ENCODE assay signal across 10 cellular contexts in genomic region chr1:33111965-33112364, GRCh38. TPM values are rescaled to one million over a fixed set of nuclear protein-coding genes. Genes with fewer than 3 reads are reported as not detected.
DNase-seq lines count a peak whose midpoint lies in the region; ATAC-seq and TF ChIP-seq lines count a peak whose summit lies in the region.
"Had no signal": no experiment of that assay in that cellular context is flagged by ENCODE, and none has a peak within 500 bp of the region (broad histone marks: within the 10 kb centered on the region; RNA-seq: fewer than 3 reads in every experiment).

No MANE protein-coding gene starts in this region.

- CTCF ChIA-PET in Caco-2 (lab: Charles Lee): no interaction called here

- H3K27ac ChIP-seq in 22Rv1: no peak overlapping the region
- H3K27ac ChIP-seq in OCI-LY3 (ENCODE audit: low read length): no peak overlapping the region
- H3K27ac ChIP-seq in endodermal cell (ENCODE audit: low read depth, low read length): no peak overlapping the region
- H3K27ac ChIP-seq: left lung had no signal

- H3K36me3 ChIP-seq in OCI-LY3 (replicated peaks; ENCODE audit: low read depth, low read length) (no peaks in the 10 kb centered on the region), endodermal cell (ENCODE audit: control insufficient read depth, insufficient read depth, low read length) (no peaks in the 10 kb centered on the region), Caco-2 (ENCODE audit: control insufficient read depth, insufficient read depth, low read length) (no peaks in the 10 kb centered on the region)
- H3K36me3 ChIP-seq: left lung had no signal

- no peaks in the 10 kb centered on the region for H4K20me1 ChIP-seq in OCI-LY3 (ENCODE audit: insufficient read depth, low read length)

- H3K4me3 ChIP-seq in GM12865 (ENCODE audit: low read depth, low read length): no peak overlapping the region
- no peak overlapping the region for H3K4me3 ChIP-seq in OCI-LY3 (ENCODE audit: low read length)
- H3K4me3 ChIP-seq in endodermal cell (ENCODE audit: low read length): no peak overlapping the region
- H3K4me3 ChIP-seq in Caco-2 (ENCODE audit: low read depth, low read length): no peak overlapping the region
- H3K4me3 ChIP-seq: left lung had no signal

- DNase-seq in GM12865 (ENCODE audit: low read depth) (peak; percentile 28), endodermal cell (peak; percentile 11), AG20443 (ENCODE audit: low spot score) (no peak), NCI-H187 treated with DMSO at 0.1 percent for 48 hours (lab: John Stamatoyannopoulos, UW) (no peak), Caco-2 (no peak)
- DNase-seq: left lung; stimulated activated CD4-positive, alpha-beta T cell treated with anti-CD3 and anti-CD28 coated beads, Interleukin-4, amount 100 ng/mL, for 4 hours had no signal

- H3K36me3 Mint-ChIP-seq in endodermal cell (ENCODE audit: low read depth) (no peaks in the 10 kb centered on the region), Caco-2 (ENCODE audit: insufficient read depth, unreplicated experiment) (no peaks in the 10 kb centered on the region)

- H3K9ac ChIP-seq in OCI-LY3 (ENCODE audit: low read length) (no peak overlapping the region), endodermal cell (ENCODE audit: extremely low read depth, low read length, poor library complexity, severe bottlenecking) (no peak overlapping the region)

- H3K27me3 Mint-ChIP-seq in endodermal cell (ENCODE audit: insufficient read depth): peaks cover 27% of the 10 kb centered on the region
- peaks cover 9% of the 10 kb centered on the region for H3K27me3 Mint-ChIP-seq in Caco-2 (ENCODE audit: insufficient read depth, unreplicated experiment)

- POLR2A ChIA-PET in Caco-2 (lab: Charles Lee): no interaction called here

- no peaks in the 10 kb centered on the region for H3K9me3 ChIP-seq in OCI-LY3 (ENCODE audit: insufficient read depth, low read length)
- peaks cover 13% of the 10 kb centered on the region for H3K9me3 ChIP-seq in endodermal cell (ENCODE audit: control insufficient read depth, low read length)
- no peaks in the 10 kb centered on the region for H3K9me3 ChIP-seq in Caco-2

- H3K4me1 ChIP-seq in OCI-LY3 (ENCODE audit: low read length) (no peaks in the 10 kb centered on the region), endodermal cell (ENCODE audit: control insufficient read depth, insufficient read depth, low read length) (no peaks in the 10 kb centered on the region), Caco-2 (no peaks in the 10 kb centered on the region)
- H3K4me1 ChIP-seq: left lung had no signal

- WGBS in endodermal cell (ENCODE audit: insufficient coverage in 1 of 2, insufficient read length in 1 of 2), 2 experiments: 75% methylated on average over 2 of the region's 3 CpGs; no CpG with 5 or more reads in 1 of the 2 experiments

- H3K4me2 ChIP-seq in OCI-LY3 (ENCODE audit: low read length): no peak overlapping the region

- H2AFZ ChIP-seq in OCI-LY3 (ENCODE audit: low read depth, low read length): no peak overlapping the region

- H3K4me1 Mint-ChIP-seq in endodermal cell (no peaks in the 10 kb centered on the region), Caco-2 (ENCODE audit: low read depth, unreplicated experiment) (no peaks in the 10 kb centered on the region)

- H3K9me3 Mint-ChIP-seq in endodermal cell (peaks cover 11% of the 10 kb centered on the region), Caco-2 (ENCODE audit: unreplicated experiment) (peaks cover 12% of the 10 kb centered on the region)

- H3K27me3 ChIP-seq in OCI-LY3 (ENCODE audit: low read depth, low read length): no peaks in the 10 kb centered on the region
- H3K27me3 ChIP-seq in endodermal cell (ENCODE audit: control insufficient read depth, insufficient read depth, low read length, poor library complexity, severe bottlenecking): no peaks in the 10 kb centered on the region
- no peaks in the 10 kb centered on the region for H3K27me3 ChIP-seq in Caco-2 (replicated peaks; ENCODE audit: control insufficient read depth, insufficient read depth, low read length)
- H3K27me3 ChIP-seq: left lung had no signal

- intact Hi-C loops in Caco-2 (cut with micrococcal nuclease; ENCODE audit: unreplicated experiment): no loop called here

- H3K4me3 Mint-ChIP-seq in endodermal cell (no peak overlapping the region), Caco-2 (ENCODE audit: unreplicated experiment) (no peak overlapping the region)

- peak; percentile 52 for TF ChIP-seq CTCF in 22Rv1 (IDR thresholded peaks at IDR 0.05)
- TF ChIP-seq CTCF in GM12865 (IDR thresholded peaks at IDR 0.05; ENCODE audit: insufficient read depth, low read depth, low read length, missing control alignments): peak; percentile 17
- TF ChIP-seq CTCF in OCI-LY3 (IDR thresholded peaks at IDR 0.05; ENCODE audit: low read depth, low read length): peak; percentile 58
- peak; percentile 53 for TF ChIP-seq CTCF in endodermal cell (conservative IDR thresholded peaks at IDR 0.05)
- no peak for TF ChIP-seq CTCF in Caco-2 (IDR thresholded peaks at IDR 0.05; ENCODE audit: insufficient read depth in 1 of 2, low read depth in 1 of 2, low read length in 1 of 2, severe bottlenecking in 1 of 2, unreplicated experiment in 1 of 2)

- no peaks in the 10 kb centered on the region for H3K79me2 ChIP-seq in OCI-LY3 (ENCODE audit: low read length)

- no TSS peak for BruUV-seq in Caco-2 (replicated peaks; lab: Mats Ljungman, UMichigan)

- no peak for ATAC-seq in HG03135 (IDR thresholded peaks at IDR 0.05; ENCODE audit: unreplicated experiment)
- ATAC-seq: left lung had no signal

- no peak overlapping the region for H3K27ac Mint-ChIP-seq in endodermal cell
- H3K27ac Mint-ChIP-seq in Caco-2 (ENCODE audit: unreplicated experiment): no peak overlapping the region

RNA-seq across cellular contexts. Expression of gene AZIN2, which starts 31.0 kb away (rescaled TPM):
- 1 to 10 TPM; 1.7 to 3.0 TPM for total RNA-seq in endodermal cell
- polyA plus RNA-seq in endodermal cell (2013, experiment 1 of 2): 3.2 TPM
- 4.7 TPM for polyA plus RNA-seq in endodermal cell (2013, experiment 2 of 2)
- 1.5 and 2.3 TPM in 2 replicates for total RNA-seq in Caco-2 (2022)

Comparison
In these comparisons a context has a peak if more than half of its experiments do, and no peak if none do; other contexts are left out.
1. CTCF ChIP-seq: peak in 22Rv1 (single experiment), GM12865 (single experiment), OCI-LY3 (single experiment) and endodermal cell (single experiment); none in Caco-2 (0 of 2).
2. DNase-seq: peak in GM12865 (single experiment) and endodermal cell (single experiment); none in AG20443 (single experiment), NCI-H187 treated with DMSO at 0.1 percent for 48 hours (single experiment) and Caco-2 (0 of 2).